ENCODE assay signal across 1 cellular context in the genomic region with DNA sequence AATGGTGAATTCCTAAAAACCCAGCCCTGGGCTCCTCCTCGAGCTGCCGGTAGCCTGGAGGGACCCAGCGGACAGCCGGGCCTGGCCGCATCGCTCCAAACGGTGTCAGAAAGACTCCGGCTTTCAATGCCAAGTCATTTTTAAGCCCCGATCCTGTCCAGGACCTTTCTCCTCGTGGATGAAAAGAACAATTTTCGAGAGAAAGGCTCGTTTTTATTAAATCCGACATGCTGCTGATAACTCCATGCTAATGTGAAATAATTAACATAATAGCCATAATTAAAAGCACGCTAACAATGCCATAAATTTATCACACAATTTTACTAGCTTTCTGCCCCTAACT.
TF ChIP-seq lines count a peak whose summit lies in the region.

No MANE protein-coding gene starts in this region.

TF ChIP-seq in H1, 55 proteins besides CTCF, POLR2A, EP300 and RAD21:
- TF ChIP-seq SIX5 (IDR thresholded peaks at IDR 0.05; ENCODE audit: low read depth, low read length): no peak
- TF ChIP-seq SP1 (IDR thresholded peaks at IDR 0.05; ENCODE audit: low read depth, low read length): no peak
- peak in 1 of 2 experiments; percentile 20; a peak in 1 of 4 replicates for TF ChIP-seq SIN3A (conservative IDR thresholded peaks at IDR 0.05 in 1 of 2, IDR thresholded peaks at IDR 0.05 in 1 of 2; ENCODE audit: low read depth in 1 of 2, low read length in 2 of 2)
